ENCODE assay signal across 1 cellular context in the genomic region with DNA sequence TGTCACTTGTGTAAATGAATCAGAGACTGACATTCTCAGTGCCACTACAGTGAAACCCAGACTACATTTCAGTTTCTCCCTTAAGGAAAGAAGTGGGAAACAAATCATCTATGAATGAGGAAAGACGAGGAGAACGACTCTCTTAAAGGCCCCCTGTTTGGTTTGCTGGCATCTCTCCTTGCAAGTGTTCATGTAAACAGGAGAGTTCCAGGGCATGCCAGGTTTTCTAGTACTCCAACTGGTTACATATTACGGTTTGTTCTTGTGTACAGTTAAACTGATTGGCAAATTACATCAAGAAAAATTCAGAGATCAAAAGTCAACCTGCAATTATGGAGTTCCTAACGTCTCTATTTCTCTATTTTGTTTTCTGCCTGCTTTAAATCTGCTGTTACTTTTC.
TF ChIP-seq lines count a peak whose summit lies in the region.

No MANE protein-coding gene starts in this region.

TF ChIP-seq in GM23338, 12 proteins besides CTCF, POLR2A, EP300 and RAD21:
- TF ChIP-seq, protein P1, sequence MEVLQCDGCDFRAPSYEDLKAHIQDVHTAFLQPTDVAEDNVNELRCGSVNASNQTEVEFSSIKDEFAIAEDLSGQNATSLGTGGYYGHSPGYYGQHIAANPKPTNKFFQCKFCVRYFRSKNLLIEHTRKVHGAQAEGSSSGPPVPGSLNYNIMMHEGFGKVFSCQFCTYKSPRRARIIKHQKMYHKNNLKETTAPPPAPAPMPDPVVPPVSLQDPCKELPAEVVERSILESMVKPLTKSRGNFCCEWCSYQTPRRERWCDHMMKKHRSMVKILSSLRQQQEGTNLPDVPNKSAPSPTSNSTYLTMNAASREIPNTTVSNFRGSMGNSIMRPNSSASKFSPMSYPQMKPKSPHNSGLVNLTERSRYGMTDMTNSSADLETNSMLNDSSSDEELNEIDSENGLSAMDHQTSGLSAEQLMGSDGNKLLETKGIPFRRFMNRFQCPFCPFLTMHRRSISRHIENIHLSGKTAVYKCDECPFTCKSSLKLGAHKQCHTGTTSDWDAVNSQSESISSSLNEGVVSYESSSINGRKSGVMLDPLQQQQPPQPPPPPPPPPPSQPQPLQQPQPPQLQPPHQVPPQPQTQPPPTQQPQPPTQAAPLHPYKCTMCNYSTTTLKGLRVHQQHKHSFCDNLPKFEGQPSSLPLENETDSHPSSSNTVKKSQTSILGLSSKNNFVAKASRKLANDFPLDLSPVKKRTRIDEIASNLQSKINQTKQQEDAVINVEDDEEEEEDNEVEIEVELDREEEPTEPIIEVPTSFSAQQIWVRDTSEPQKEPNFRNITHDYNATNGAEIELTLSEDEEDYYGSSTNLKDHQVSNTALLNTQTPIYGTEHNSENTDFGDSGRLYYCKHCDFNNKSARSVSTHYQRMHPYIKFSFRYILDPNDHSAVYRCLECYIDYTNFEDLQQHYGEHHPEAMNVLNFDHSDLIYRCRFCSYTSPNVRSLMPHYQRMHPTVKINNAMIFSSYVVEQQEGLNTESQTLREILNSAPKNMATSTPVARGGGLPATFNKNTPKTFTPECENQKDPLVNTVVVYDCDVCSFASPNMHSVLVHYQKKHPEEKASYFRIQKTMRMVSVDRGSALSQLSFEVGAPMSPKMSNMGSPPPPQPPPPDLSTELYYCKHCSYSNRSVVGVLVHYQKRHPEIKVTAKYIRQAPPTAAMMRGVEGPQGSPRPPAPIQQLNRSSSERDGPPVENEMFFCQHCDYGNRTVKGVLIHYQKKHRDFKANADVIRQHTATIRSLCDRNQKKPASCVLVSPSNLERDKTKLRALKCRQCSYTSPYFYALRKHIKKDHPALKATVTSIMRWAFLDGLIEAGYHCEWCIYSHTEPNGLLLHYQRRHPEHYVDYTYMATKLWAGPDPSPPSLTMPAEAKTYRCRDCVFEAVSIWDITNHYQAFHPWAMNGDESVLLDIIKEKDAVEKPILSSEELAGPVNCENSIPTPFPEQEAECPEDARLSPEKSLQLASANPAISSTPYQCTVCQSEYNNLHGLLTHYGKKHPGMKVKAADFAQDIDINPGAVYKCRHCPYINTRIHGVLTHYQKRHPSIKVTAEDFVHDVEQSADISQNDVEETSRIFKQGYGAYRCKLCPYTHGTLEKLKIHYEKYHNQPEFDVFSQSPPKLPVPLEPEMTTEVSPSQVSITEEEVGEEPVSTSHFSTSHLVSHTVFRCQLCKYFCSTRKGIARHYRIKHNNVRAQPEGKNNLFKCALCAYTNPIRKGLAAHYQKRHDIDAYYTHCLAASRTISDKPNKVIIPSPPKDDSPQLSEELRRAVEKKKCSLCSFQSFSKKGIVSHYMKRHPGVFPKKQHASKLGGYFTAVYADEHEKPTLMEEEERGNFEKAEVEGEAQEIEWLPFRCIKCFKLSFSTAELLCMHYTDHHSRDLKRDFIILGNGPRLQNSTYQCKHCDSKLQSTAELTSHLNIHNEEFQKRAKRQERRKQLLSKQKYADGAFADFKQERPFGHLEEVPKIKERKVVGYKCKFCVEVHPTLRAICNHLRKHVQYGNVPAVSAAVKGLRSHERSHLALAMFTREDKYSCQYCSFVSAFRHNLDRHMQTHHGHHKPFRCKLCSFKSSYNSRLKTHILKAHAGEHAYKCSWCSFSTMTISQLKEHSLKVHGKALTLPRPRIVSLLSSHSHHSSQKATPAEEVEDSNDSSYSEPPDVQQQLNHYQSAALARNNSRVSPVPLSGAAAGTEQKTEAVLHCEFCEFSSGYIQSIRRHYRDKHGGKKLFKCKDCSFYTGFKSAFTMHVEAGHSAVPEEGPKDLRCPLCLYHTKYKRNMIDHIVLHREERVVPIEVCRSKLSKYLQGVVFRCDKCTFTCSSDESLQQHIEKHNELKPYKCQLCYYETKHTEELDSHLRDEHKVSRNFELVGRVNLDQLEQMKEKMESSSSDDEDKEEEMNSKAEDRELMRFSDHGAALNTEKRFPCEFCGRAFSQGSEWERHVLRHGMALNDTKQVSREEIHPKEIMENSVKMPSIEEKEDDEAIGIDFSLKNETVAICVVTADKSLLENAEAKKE (CRISPR knock-in tag; IDR thresholded peaks at IDR 0.05), result no peak
- no peak for TF ChIP-seq CREB1 (CRISPR knock-in tag; IDR thresholded peaks at IDR 0.05; ENCODE audit: low read depth)
- no peak for TF ChIP-seq ZNF331 (CRISPR knock-in tag; IDR thresholded peaks at IDR 0.05; ENCODE audit: low read depth)
- TF ChIP-seq, protein P2, sequence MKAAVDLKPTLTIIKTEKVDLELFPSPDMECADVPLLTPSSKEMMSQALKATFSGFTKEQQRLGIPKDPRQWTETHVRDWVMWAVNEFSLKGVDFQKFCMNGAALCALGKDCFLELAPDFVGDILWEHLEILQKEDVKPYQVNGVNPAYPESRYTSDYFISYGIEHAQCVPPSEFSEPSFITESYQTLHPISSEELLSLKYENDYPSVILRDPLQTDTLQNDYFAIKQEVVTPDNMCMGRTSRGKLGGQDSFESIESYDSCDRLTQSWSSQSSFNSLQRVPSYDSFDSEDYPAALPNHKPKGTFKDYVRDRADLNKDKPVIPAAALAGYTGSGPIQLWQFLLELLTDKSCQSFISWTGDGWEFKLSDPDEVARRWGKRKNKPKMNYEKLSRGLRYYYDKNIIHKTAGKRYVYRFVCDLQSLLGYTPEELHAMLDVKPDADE (IDR thresholded peaks at IDR 0.05), result no peak
- no peak for TF ChIP-seq POLR2AphosphoS5 (IDR thresholded peaks at IDR 0.05; ENCODE audit: low read depth)
- TF ChIP-seq EZH2 (IDR thresholded peaks at IDR 0.05; ENCODE audit: low read depth, unreplicated experiment), result no peak
- TF ChIP-seq, protein P3, sequence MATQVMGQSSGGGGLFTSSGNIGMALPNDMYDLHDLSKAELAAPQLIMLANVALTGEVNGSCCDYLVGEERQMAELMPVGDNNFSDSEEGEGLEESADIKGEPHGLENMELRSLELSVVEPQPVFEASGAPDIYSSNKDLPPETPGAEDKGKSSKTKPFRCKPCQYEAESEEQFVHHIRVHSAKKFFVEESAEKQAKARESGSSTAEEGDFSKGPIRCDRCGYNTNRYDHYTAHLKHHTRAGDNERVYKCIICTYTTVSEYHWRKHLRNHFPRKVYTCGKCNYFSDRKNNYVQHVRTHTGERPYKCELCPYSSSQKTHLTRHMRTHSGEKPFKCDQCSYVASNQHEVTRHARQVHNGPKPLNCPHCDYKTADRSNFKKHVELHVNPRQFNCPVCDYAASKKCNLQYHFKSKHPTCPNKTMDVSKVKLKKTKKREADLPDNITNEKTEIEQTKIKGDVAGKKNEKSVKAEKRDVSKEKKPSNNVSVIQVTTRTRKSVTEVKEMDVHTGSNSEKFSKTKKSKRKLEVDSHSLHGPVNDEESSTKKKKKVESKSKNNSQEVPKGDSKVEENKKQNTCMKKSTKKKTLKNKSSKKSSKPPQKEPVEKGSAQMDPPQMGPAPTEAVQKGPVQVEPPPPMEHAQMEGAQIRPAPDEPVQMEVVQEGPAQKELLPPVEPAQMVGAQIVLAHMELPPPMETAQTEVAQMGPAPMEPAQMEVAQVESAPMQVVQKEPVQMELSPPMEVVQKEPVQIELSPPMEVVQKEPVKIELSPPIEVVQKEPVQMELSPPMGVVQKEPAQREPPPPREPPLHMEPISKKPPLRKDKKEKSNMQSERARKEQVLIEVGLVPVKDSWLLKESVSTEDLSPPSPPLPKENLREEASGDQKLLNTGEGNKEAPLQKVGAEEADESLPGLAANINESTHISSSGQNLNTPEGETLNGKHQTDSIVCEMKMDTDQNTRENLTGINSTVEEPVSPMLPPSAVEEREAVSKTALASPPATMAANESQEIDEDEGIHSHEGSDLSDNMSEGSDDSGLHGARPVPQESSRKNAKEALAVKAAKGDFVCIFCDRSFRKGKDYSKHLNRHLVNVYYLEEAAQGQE (IDR thresholded peaks at IDR 0.05; ENCODE audit: unreplicated experiment), result no peak
- no peak for TF ChIP-seq NANOG (IDR thresholded peaks at IDR 0.05; ENCODE audit: borderline replicate concordance)
- no peak for TF ChIP-seq EZH2phosphoT487 (IDR thresholded peaks at IDR 0.05; ENCODE audit: unreplicated experiment)
- no peak for TF ChIP-seq ZNF114 (CRISPR knock-in tag; IDR thresholded peaks at IDR 0.05)
